Comparison of ENCODE assay signal across 11 cellular contexts in genomic region chr4:87121332-87122065, GRCh38.
A peak's percentile ranks its signal among the peaks of the same experiment; 100 is the strongest.
DNase-seq lines count a peak whose midpoint lies in the region; ATAC-seq and TF ChIP-seq lines count a peak whose summit lies in the region.
"Had no signal": no experiment of that assay in that cellular context is flagged by ENCODE, and none has a peak within 500 bp of the region (broad histone marks: within the 10 kb centered on the region; RNA-seq: fewer than 3 reads in every experiment).

No MANE protein-coding gene starts in this region.

- H3K36me3 Mint-ChIP-seq in activated CD4-positive, alpha-beta T cell treated with anti-CD3 and anti-CD28 coated beads, Interleukin-2, amount 10 ng/mL, durations not matched to agents 24 days and 14 days (ENCODE audit: low read depth): peaks cover 54% of the 10 kb centered on the region

- H3K27ac Mint-ChIP-seq in activated CD4-positive, alpha-beta T cell treated with anti-CD3 and anti-CD28 coated beads, Interleukin-2, amount 10 ng/mL, durations not matched to agents 24 days and 14 days: peak overlapping the region; percentile 29
- H3K27ac Mint-ChIP-seq: stimulated activated naive B cell treated with anti-CD40 and anti-IgM and Interleukin-4, amounts not matched to agents 10 μg/mL and 1 μg/mL and 100 μg/mL, for 72 hours had no signal

- H3K4me3 Mint-ChIP-seq in activated CD4-positive, alpha-beta T cell treated with anti-CD3 and anti-CD28 coated beads, Interleukin-2, amount 10 ng/mL, durations not matched to agents 24 days and 14 days: no peak overlapping the region
- H3K4me3 Mint-ChIP-seq: stimulated activated naive B cell treated with anti-CD40 and anti-IgM and Interleukin-4, amounts not matched to agents 10 μg/mL and 1 μg/mL and 100 μg/mL, for 72 hours had no signal

- H3K27me3 Mint-ChIP-seq in activated CD4-positive, alpha-beta T cell treated with anti-CD3 and anti-CD28 coated beads, Interleukin-2, amount 10 ng/mL, durations not matched to agents 24 days and 14 days: no peaks in the 10 kb centered on the region
- H3K27me3 Mint-ChIP-seq: stimulated activated naive B cell treated with anti-CD40 and anti-IgM and Interleukin-4, amounts not matched to agents 10 μg/mL and 1 μg/mL and 100 μg/mL, for 72 hours had no signal

- H3K9me3 Mint-ChIP-seq in activated CD4-positive, alpha-beta T cell treated with anti-CD3 and anti-CD28 coated beads, Interleukin-2, amount 10 ng/mL, durations not matched to agents 24 days and 14 days: no peaks in the 10 kb centered on the region
- H3K9me3 Mint-ChIP-seq: stimulated activated naive B cell treated with anti-CD40 and anti-IgM and Interleukin-4, amounts not matched to agents 10 μg/mL and 1 μg/mL and 100 μg/mL, for 72 hours had no signal

- no peak overlapping the region for H3K4me3 ChIP-seq in cardiac fibroblast (replicated peaks in 1 of 2; ENCODE audit: low read depth in 2 of 2, low read length in 2 of 2)

- intact Hi-C loops in activated CD4-positive, alpha-beta T cell treated with anti-CD3 and anti-CD28 coated beads, Interleukin-2, amount 10 ng/mL, durations not matched to agents 24 days and 14 days (cut with micrococcal nuclease): no loop called here

- peak overlapping the region; percentile 23 for H3K27ac ChIP-seq in temporal lobe (ENCODE audit: low read depth, low read length)

- peaks cover 14% of the 10 kb centered on the region for H3K4me1 Mint-ChIP-seq in activated CD4-positive, alpha-beta T cell treated with anti-CD3 and anti-CD28 coated beads, Interleukin-2, amount 10 ng/mL, durations not matched to agents 24 days and 14 days

- no peak for ATAC-seq in GM19023 (IDR thresholded peaks at IDR 0.05; ENCODE audit: unreplicated experiment)
- ATAC-seq in HG03108 (IDR thresholded peaks at IDR 0.05; ENCODE audit: unreplicated experiment): no peak

- no peak for TF ChIP-seq CTCF in cardiac fibroblast (IDR thresholded peaks at IDR 0.05; ENCODE audit: low read depth, low read length)

- no peak for DNase-seq in activated CD4-positive, alpha-beta T cell treated with anti-CD3 and anti-CD28 coated beads, Interleukin-2, amount 10 ng/mL, durations not matched to agents 24 days and 14 days
- no peak for DNase-seq in activated CD4-positive, alpha-beta T cell treated with anti-CD3 and anti-CD28 coated beads for 4 hours
- DNase-seq in cardiac fibroblast (ENCODE audit: low read depth in 2 of 2) (peak; percentile 11 to 24), kidney tubule cell (ENCODE audit: low spot score) (peak; percentile 62), T-helper 9 cell (no peak)
- DNase-seq: 8988T; NCI-H2081 treated with DMSO at 0.1 percent for 48 hours; stimulated activated naive B cell treated with anti-CD40 and anti-IgM and Interleukin-4, amounts not matched to agents 10 μg/mL and 1 μg/mL and 100 μg/mL, for 72 hours had no signal

Comparison
In these comparisons a context has a peak if more than half of its experiments do, and no peak if none do; other contexts are left out.
1. DNase-seq: peak in cardiac fibroblast (2 of 2) and kidney tubule cell (single experiment); none in activated CD4-positive, alpha-beta T cell treated with anti-CD3 and anti-CD28 coated beads, Interleukin-2, amount 10 ng/mL, durations not matched to agents 24 days and 14 days (single experiment), activated CD4-positive, alpha-beta T cell treated with anti-CD3 and anti-CD28 coated beads for 4 hours (0 of 2) and T-helper 9 cell (single experiment).